1 cellular context compared by ENCODE assay signal in genomic region chr6:3252369-3252768, GRCh38.
TF ChIP-seq lines count a peak whose summit lies in the region.

No MANE protein-coding gene starts in this region.

TF ChIP-seq in HepG2, 621 proteins besides CTCF, POLR2A, EP300 and RAD21 (continued from another document and continues in another):
- TF ChIP-seq ZMYM2 (CRISPR knock-in tag; IDR thresholded peaks at IDR 0.05): no peak
- TF ChIP-seq ZFAT (CRISPR knock-in tag; conservative IDR thresholded peaks at IDR 0.05): no peak
- TF ChIP-seq POGZ (CRISPR knock-in tag; IDR thresholded peaks at IDR 0.05): no peak; the same call in 1 of the 2 replicates
- TF ChIP-seq TRIM22 (IDR thresholded peaks at IDR 0.05): no peak
- TF ChIP-seq GLMP (CRISPR knock-in tag; IDR thresholded peaks at IDR 0.05; ENCODE audit: borderline replicate concordance): no peak
- TF ChIP-seq ATM (IDR thresholded peaks at IDR 0.05; ENCODE audit: borderline replicate concordance): no peak
- no peak for TF ChIP-seq ZNF83 (CRISPR knock-in tag; IDR thresholded peaks at IDR 0.05; ENCODE audit: borderline replicate concordance)
- 0 out of 2 replicates have a peak, but pooled peaks have one; percentile 9 for TF ChIP-seq GABPB1 (CRISPR knock-in tag; IDR thresholded peaks at IDR 0.05)
- no peak for TF ChIP-seq GATA4 (IDR thresholded peaks at IDR 0.05; ENCODE audit: borderline replicate concordance, low read depth)
- no peak for TF ChIP-seq ZNF878 (CRISPR knock-in tag; IDR thresholded peaks at IDR 0.05)
- peak; percentile 61 for TF ChIP-seq SALL1 (CRISPR knock-in tag; IDR thresholded peaks at IDR 0.05)
- TF ChIP-seq ZNF766 (CRISPR knock-in tag; IDR thresholded peaks at IDR 0.05; ENCODE audit: borderline replicate concordance): no peak
- no peak for TF ChIP-seq IRX3 (CRISPR knock-in tag; IDR thresholded peaks at IDR 0.05; ENCODE audit: borderline replicate concordance, low read depth)
- no peak for TF ChIP-seq ZC3H4 (CRISPR knock-in tag; IDR thresholded peaks at IDR 0.05; ENCODE audit: borderline replicate concordance)
- no peak for TF ChIP-seq ZSCAN12 (CRISPR knock-in tag; IDR thresholded peaks at IDR 0.05)
- TF ChIP-seq SRSF4 (IDR thresholded peaks at IDR 0.05; ENCODE audit: low read depth, low read length, poor library complexity, severe bottlenecking): no peak
- no peak for TF ChIP-seq GTF2F1 (IDR thresholded peaks at IDR 0.05; ENCODE audit: low read length)
- TF ChIP-seq E2F5 (CRISPR knock-in tag; conservative IDR thresholded peaks at IDR 0.05): no peak
- 0 out of 2 replicates have a peak, but pooled peaks have one; percentile 76 for TF ChIP-seq CHCHD3 (CRISPR knock-in tag; IDR thresholded peaks at IDR 0.05)
- no peak for TF ChIP-seq ZNF703 (CRISPR knock-in tag; IDR thresholded peaks at IDR 0.05; ENCODE audit: borderline replicate concordance)
- TF ChIP-seq MAFG (CRISPR knock-in tag; IDR thresholded peaks at IDR 0.05): no peak
- TF ChIP-seq MXD1 (CRISPR knock-in tag; IDR thresholded peaks at IDR 0.05): no peak
- no peak for TF ChIP-seq ZNF644 (CRISPR knock-in tag; IDR thresholded peaks at IDR 0.05; ENCODE audit: low read depth)
- no peak for TF ChIP-seq FOXK1 (CRISPR knock-in tag; IDR thresholded peaks at IDR 0.05; ENCODE audit: borderline replicate concordance, low read depth)
- no peak for TF ChIP-seq ZBTB8A (CRISPR knock-in tag; IDR thresholded peaks at IDR 0.05; ENCODE audit: borderline replicate concordance, low read depth)
- no peak for TF ChIP-seq REPIN1 (CRISPR knock-in tag; IDR thresholded peaks at IDR 0.05; ENCODE audit: borderline replicate concordance, low read depth)
- no peak for TF ChIP-seq ETV6 (CRISPR knock-in tag; conservative IDR thresholded peaks at IDR 0.05)
- no peak for TF ChIP-seq ZNF790 (CRISPR knock-in tag; IDR thresholded peaks at IDR 0.05; ENCODE audit: borderline replicate concordance)
- TF ChIP-seq PHF20 (CRISPR knock-in tag; IDR thresholded peaks at IDR 0.05): no peak
- no peak for TF ChIP-seq GFI1 (CRISPR knock-in tag; IDR thresholded peaks at IDR 0.05; ENCODE audit: borderline replicate concordance)
- no peak for TF ChIP-seq ZGPAT (CRISPR knock-in tag; IDR thresholded peaks at IDR 0.05)
- TF ChIP-seq HOXA7 (CRISPR knock-in tag; IDR thresholded peaks at IDR 0.05): no peak
- 0 out of 2 replicates have a peak, but pooled peaks have one; percentile 2 for TF ChIP-seq MYPOP (CRISPR knock-in tag; IDR thresholded peaks at IDR 0.05)
- no peak for TF ChIP-seq REST (IDR thresholded peaks at IDR 0.05; ENCODE audit: borderline replicate concordance in 1 of 2, low read depth in 1 of 2, low read length in 2 of 2)
- no peak for TF ChIP-seq FOXA1 (IDR thresholded peaks at IDR 0.05)
- TF ChIP-seq FOXA1 (CRISPR knock-in tag; IDR thresholded peaks at IDR 0.05): no peak
- TF ChIP-seq CSRNP1 (CRISPR knock-in tag; IDR thresholded peaks at IDR 0.05): no peak
- TF ChIP-seq ZNF687 (CRISPR knock-in tag; IDR thresholded peaks at IDR 0.05): peak; percentile 68
- no peak for TF ChIP-seq AHDC1 (CRISPR knock-in tag; IDR thresholded peaks at IDR 0.05; ENCODE audit: borderline replicate concordance)
- no peak for TF ChIP-seq PITX1 (CRISPR knock-in tag; IDR thresholded peaks at IDR 0.05)
- no peak for TF ChIP-seq SNAPC2 (CRISPR knock-in tag; IDR thresholded peaks at IDR 0.05)
